In the genomic region with DNA sequence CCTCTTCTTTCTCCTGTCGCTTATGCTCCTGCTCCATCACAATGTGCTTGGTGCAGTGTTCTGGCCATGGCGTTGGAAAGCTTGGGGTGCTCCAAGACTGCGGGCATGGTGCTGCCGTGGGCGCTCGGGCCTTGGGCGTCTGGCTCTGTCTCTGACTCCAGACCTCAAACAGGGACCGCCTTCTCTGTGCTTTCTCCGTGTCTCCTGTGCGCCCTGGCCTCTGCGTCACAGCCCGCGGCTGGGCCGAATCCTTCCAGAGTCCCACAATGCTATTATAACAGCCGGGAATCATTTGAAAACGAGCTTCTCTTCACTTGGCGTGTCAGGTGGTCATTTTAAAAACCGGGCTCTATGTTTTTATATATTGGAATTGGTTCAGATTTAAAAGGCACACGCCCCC, we compare ENCODE assay signal across 7 cellular contexts.
"Had no signal": no experiment of that assay in that cellular context is flagged by ENCODE, and none has a peak within 500 bp of the region (broad histone marks: within the 10 kb centered on the region; RNA-seq: fewer than 3 reads in every experiment).

No MANE protein-coding gene starts in this region.

- H3K27ac Mint-ChIP-seq: HFFc6 had no signal

- H3K36me3 ChIP-seq: HAP-1 had no signal

- H3K9me3 ChIP-seq: HAP-1 had no signal

- H2AFZ ChIP-seq: GM23248 had no signal

- H3K27ac ChIP-seq: GM23248 had no signal

- H3K4me3 Mint-ChIP-seq: H9, HFFc6 had no signal

- H3K4me3 ChIP-seq: GM23248, HAP-1 had no signal

- DNase-seq: GM23248, GOT3, H7, H9, HCEC 1CT, HFFc6 had no signal

- H3K9me3 Mint-ChIP-seq: H9, HFFc6 had no signal

- H3K9ac ChIP-seq: GM23248 had no signal
